16 cellular contexts compared by ENCODE assay signal in genomic region chr16:12758031-12758669, GRCh38. TPM values are rescaled to one million over a fixed set of nuclear protein-coding genes. Genes with fewer than 3 reads are reported as not detected.
DNase-seq lines count a peak whose midpoint lies in the region; ATAC-seq lines count a peak whose summit lies in the region.
"Had no signal": no experiment of that assay in that cellular context is flagged by ENCODE, and none has a peak within 500 bp of the region (broad histone marks: within the 10 kb centered on the region; RNA-seq: fewer than 3 reads in every experiment).

No MANE protein-coding gene starts in this region.

- no peak overlapping the region for H4K8ac ChIP-seq in mesenchymal stem cell (ENCODE audit: low read length)

- no peak overlapping the region for H2BK5ac ChIP-seq in mesenchymal stem cell (ENCODE audit: low read depth, low read length, poor library complexity, severe bottlenecking)

- WGBS in mesenchymal stem cell: 93% methylated on average over 5 of the region's 5 CpGs

- H3K23ac ChIP-seq in mesenchymal stem cell (ENCODE audit: low read length in 2 of 2): no peak overlapping the region

- peak overlapping the region; percentile 34 for H3K27ac Mint-ChIP-seq in dendritic cell treated with granulocyte-macrophage colony-stimulating factor and Interleukin-4, amounts not matched to agents 40 ng/mL and 50 ng/mL, for 4 days
- H3K27ac Mint-ChIP-seq in activated CD8-positive, alpha-beta T cell treated with anti-CD3 and anti-CD28 coated beads, Interleukin-2, amount 10 ng/mL, durations not matched to agents 7 days and 5 days: no peak overlapping the region
- H3K27ac Mint-ChIP-seq: activated naive CD4-positive, alpha-beta T cell treated with anti-CD3 and anti-CD28 coated beads, Interleukin-2, amount 50 U/mL, for 72 hours had no signal

- H3K27me3 ChIP-seq in mesenchymal stem cell (ENCODE audit: control insufficient read depth in 1 of 2, insufficient read depth in 1 of 2, low read length in 2 of 2): no peaks in the 10 kb centered on the region
- H3K27me3 ChIP-seq: colonic mucosa, neutrophil had no signal

- no peaks in the 10 kb centered on the region for H3K9me3 ChIP-seq in mesenchymal stem cell (ENCODE audit: control insufficient read depth, low read length)
- H3K9me3 ChIP-seq: colonic mucosa, neutrophil had no signal

- H3K36me3 ChIP-seq in mesenchymal stem cell (ENCODE audit: control insufficient read depth in 1 of 2, insufficient read depth in 2 of 2, low read depth in 1 of 2, low read length in 2 of 2): peaks cover 0 to 2% of the 10 kb centered on the region in 2 experiments
- H3K36me3 ChIP-seq: colonic mucosa had no signal

- no peak overlapping the region for H3K9ac ChIP-seq in mesenchymal stem cell (ENCODE audit: low read length)
- H3K9ac ChIP-seq: KMS-11 had no signal

- H3K4me2 ChIP-seq in mesenchymal stem cell (ENCODE audit: low read length, poor library complexity, severe bottlenecking): no peak overlapping the region
- H3K4me2 ChIP-seq: KMS-11 had no signal

- H2AK5ac ChIP-seq in mesenchymal stem cell (ENCODE audit: low read length, severe bottlenecking): no peak overlapping the region

- no peak overlapping the region for H2BK12ac ChIP-seq in mesenchymal stem cell (ENCODE audit: low read length in 2 of 2)

- H3K4me1 ChIP-seq in mesenchymal stem cell (ENCODE audit: control insufficient read depth, insufficient read depth, low read depth, low read length): no peaks in the 10 kb centered on the region
- H3K4me1 ChIP-seq: colonic mucosa had no signal

- no peak overlapping the region for H2BK15ac ChIP-seq in mesenchymal stem cell (ENCODE audit: low read depth, poor library complexity, severe bottlenecking)

- H3K14ac ChIP-seq in mesenchymal stem cell (ENCODE audit: low read length in 2 of 2): no peak overlapping the region

- CTCF ChIA-PET in activated CD8-positive, alpha-beta T cell treated with anti-CD3 and anti-CD28 coated beads, Interleukin-2, amount 10 ng/mL, durations not matched to agents 7 days and 5 days (lab: Charles Lee): no interaction called here

- no peak overlapping the region for H2AFZ ChIP-seq in mesenchymal stem cell (ENCODE audit: low read depth, low read length)

- peaks cover 64% of the 10 kb centered on the region for H3K36me3 Mint-ChIP-seq in dendritic cell treated with granulocyte-macrophage colony-stimulating factor and Interleukin-4, amounts not matched to agents 40 ng/mL and 50 ng/mL, for 4 days (ENCODE audit: low read depth)
- peaks cover 3% of the 10 kb centered on the region for H3K36me3 Mint-ChIP-seq in activated CD8-positive, alpha-beta T cell treated with anti-CD3 and anti-CD28 coated beads, Interleukin-2, amount 10 ng/mL, durations not matched to agents 7 days and 5 days (ENCODE audit: low read depth)
- H3K36me3 Mint-ChIP-seq: activated naive CD4-positive, alpha-beta T cell treated with anti-CD3 and anti-CD28 coated beads, Interleukin-2, amount 50 U/mL, for 72 hours had no signal

- no peak overlapping the region for H3K4me3 Mint-ChIP-seq in dendritic cell treated with granulocyte-macrophage colony-stimulating factor and Interleukin-4, amounts not matched to agents 40 ng/mL and 50 ng/mL, for 4 days
- no peak overlapping the region for H3K4me3 Mint-ChIP-seq in activated CD8-positive, alpha-beta T cell treated with anti-CD3 and anti-CD28 coated beads, Interleukin-2, amount 10 ng/mL, durations not matched to agents 7 days and 5 days

- intact Hi-C loops in dendritic cell treated with granulocyte-macrophage colony-stimulating factor and Interleukin-4, amounts not matched to agents 40 ng/mL and 50 ng/mL, for 4 days (cut with micrococcal nuclease): no loop called here

- H3K79me1 ChIP-seq in mesenchymal stem cell (replicated peaks; ENCODE audit: low read length, poor library complexity, severe bottlenecking): peaks cover 4% of the 10 kb centered on the region

- H3K4me1 Mint-ChIP-seq in dendritic cell treated with granulocyte-macrophage colony-stimulating factor and Interleukin-4, amounts not matched to agents 40 ng/mL and 50 ng/mL, for 4 days (ENCODE audit: low read depth): peaks cover 40% of the 10 kb centered on the region
- H3K4me1 Mint-ChIP-seq in activated CD8-positive, alpha-beta T cell treated with anti-CD3 and anti-CD28 coated beads, Interleukin-2, amount 10 ng/mL, durations not matched to agents 7 days and 5 days (ENCODE audit: low read depth): no peaks in the 10 kb centered on the region

- H3K18ac ChIP-seq in mesenchymal stem cell (ENCODE audit: low read depth in 1 of 2, low read length in 2 of 2): no peak overlapping the region

- H3K4ac ChIP-seq in mesenchymal stem cell (ENCODE audit: low read depth in 1 of 2, low read length in 2 of 2): no peak overlapping the region

- H3K27ac ChIP-seq in mesenchymal stem cell (ENCODE audit: low read length, poor library complexity, severe bottlenecking): no peak overlapping the region
- H3K27ac ChIP-seq: colonic mucosa, KMS-11, neutrophil had no signal

- no peak for ATAC-seq in activated CD8-positive, alpha-beta T cell treated with anti-CD3 and anti-CD28 coated beads, Interleukin-2, amount 10 ng/mL, durations not matched to agents 7 days and 5 days
- no peak for ATAC-seq in HG03378 (IDR thresholded peaks at IDR 0.05; ENCODE audit: unreplicated experiment)
- no peak for ATAC-seq in HG03039 (IDR thresholded peaks at IDR 0.05; ENCODE audit: unreplicated experiment)
- ATAC-seq: activated naive CD4-positive, alpha-beta T cell treated with anti-CD3 and anti-CD28 coated beads, Interleukin-2, amount 50 U/mL, for 72 hours had no signal

- POLR2A ChIA-PET in activated CD8-positive, alpha-beta T cell treated with anti-CD3 and anti-CD28 coated beads, Interleukin-2, amount 10 ng/mL, durations not matched to agents 7 days and 5 days (lab: Charles Lee): no interaction called here

- H2BK120ac ChIP-seq in mesenchymal stem cell (ENCODE audit: low read depth, low read length): no peak overlapping the region

- no peak overlapping the region for H3K4me3 ChIP-seq in mesenchymal stem cell (ENCODE audit: insufficient read depth in 1 of 2, low read depth in 1 of 2, low read length in 2 of 2)
- H3K4me3 ChIP-seq: colonic mucosa had no signal

- no peak overlapping the region for H4K91ac ChIP-seq in mesenchymal stem cell (ENCODE audit: low read length)

- no peaks in the 10 kb centered on the region for H3K27me3 Mint-ChIP-seq in dendritic cell treated with granulocyte-macrophage colony-stimulating factor and Interleukin-4, amounts not matched to agents 40 ng/mL and 50 ng/mL, for 4 days
- H3K27me3 Mint-ChIP-seq in activated CD8-positive, alpha-beta T cell treated with anti-CD3 and anti-CD28 coated beads, Interleukin-2, amount 10 ng/mL, durations not matched to agents 7 days and 5 days (ENCODE audit: low read depth): no peaks in the 10 kb centered on the region

- H3K9me3 Mint-ChIP-seq in dendritic cell treated with granulocyte-macrophage colony-stimulating factor and Interleukin-4, amounts not matched to agents 40 ng/mL and 50 ng/mL, for 4 days: no peaks in the 10 kb centered on the region
- no peaks in the 10 kb centered on the region for H3K9me3 Mint-ChIP-seq in activated CD8-positive, alpha-beta T cell treated with anti-CD3 and anti-CD28 coated beads, Interleukin-2, amount 10 ng/mL, durations not matched to agents 7 days and 5 days (ENCODE audit: insufficient read depth)
- H3K9me3 Mint-ChIP-seq: activated naive CD4-positive, alpha-beta T cell treated with anti-CD3 and anti-CD28 coated beads, Interleukin-2, amount 50 U/mL, for 72 hours had no signal

- peak; percentile 13 for DNase-seq in A172 (ENCODE audit: low spot score)
- DNase-seq in NCI-H82 treated with DMSO at 0.1 percent for 48 hours (lab: John Stamatoyannopoulos, UW; ENCODE audit: unreplicated experiment): peak; percentile 90
- DNase-seq in mesenchymal stem cell: peak; percentile 8
- no peak for DNase-seq in activated CD8-positive, alpha-beta T cell treated with anti-CD3 and anti-CD28 coated beads, Interleukin-2, amount 10 ng/mL, durations not matched to agents 7 days and 5 days
- DNase-seq in DMS 273 (lab: John Stamatoyannopoulos, UW; ENCODE audit: unreplicated experiment): no peak
- DNase-seq: activated CD8-positive, alpha-beta memory T cell treated with anti-CD3 and anti-CD28 coated beads, Interleukin-2, amount 50 U/mL, for 48 hours; colonic mucosa; DMS153; NCI-H2171 treated with DMSO at 0.1 percent for 48 hours; RPMI8226 had no signal

RNA-seq across cellular contexts. Expression of gene CPPED1, which starts 45.5 kb away (rescaled TPM):
- 51.8 and 55.6 TPM in 2 replicates for total RNA-seq in A172 (2014; rRNA removed; shearing (Covaris generic))
- 36.4 TPM for polyA plus RNA-seq in mesenchymal stem cell (2013, experiment 1 of 2)
- 38.6 TPM for polyA plus RNA-seq in mesenchymal stem cell (2013, experiment 2 of 2)
- total RNA-seq in activated CD8-positive, alpha-beta T cell treated with anti-CD3 and anti-CD28 coated beads, Interleukin-2, amount 10 ng/mL, durations not matched to agents 7 days and 5 days: 10 to 100 TPM; 12.7 to 13.5 TPM

Comparison
In these comparisons a context has a peak if more than half of its experiments do, and no peak if none do; other contexts are left out.
1. DNase-seq: peak in A172 (single experiment), NCI-H82 treated with DMSO at 0.1 percent for 48 hours (single experiment) and mesenchymal stem cell (single experiment); none in activated CD8-positive, alpha-beta T cell treated with anti-CD3 and anti-CD28 coated beads, Interleukin-2, amount 10 ng/mL, durations not matched to agents 7 days and 5 days (single experiment) and DMS 273 (single experiment).